9 cellular contexts compared by ENCODE assay signal in genomic region chr10:26334932-26335573, GRCh38.
A peak's percentile ranks its signal among the peaks of the same experiment; 100 is the strongest.
DNase-seq lines count a peak whose midpoint lies in the region; ATAC-seq, FAIRE-seq and TF ChIP-seq lines count a peak whose summit lies in the region.
"Had no signal": no experiment of that assay in that cellular context is flagged by ENCODE, and none has a peak within 500 bp of the region (broad histone marks: within the 10 kb centered on the region; RNA-seq: fewer than 3 reads in every experiment).

No MANE protein-coding gene starts in this region.

- no peak for TF ChIP-seq POLR2A in HepG2 (IDR thresholded peaks at IDR 0.05; ENCODE audit: insufficient read depth in 1 of 2, low read depth in 2 of 2, low read length in 2 of 2)

- TF ChIP-seq EP300 in HepG2 (IDR thresholded peaks at IDR 0.05; ENCODE audit: low read depth in 2 of 2, low read length in 2 of 2): no peak
- no peak for TF ChIP-seq EP300 in HepG2 (CRISPR knock-in tag; IDR thresholded peaks at IDR 0.05; ENCODE audit: borderline replicate concordance)

- H2AFZ ChIP-seq in HepG2 (ENCODE audit: low read length): no peak overlapping the region

- in situ Hi-C loops in HepG2 (cut with HindIII; ENCODE audit: extremely low pct_ligation_motif_present, low pct_unique_long_range_greater_than_20kb): loop anchor here (5.0 to 25.0 kb wide), 3 partner anchors 227 to 1027 kb away; no protein-coding TSS in a partner anchor

- no peak overlapping the region for H3K27ac Mint-ChIP-seq in activated B cell treated with CpG ODN at 0.5 μM for 24 hours

- no peak overlapping the region for H3K9ac ChIP-seq in HepG2 (ENCODE audit: insufficient read depth, low read depth, low read length)

- peak overlapping the region; percentile 18; the same call in 1 of the 2 replicates for H3K4me3 ChIP-seq in AG09309 (ENCODE audit: control insufficient read depth, low read depth, low read length)
- no peak overlapping the region for H3K4me3 ChIP-seq in HepG2 (replicated peaks in 1 of 3; ENCODE audit: insufficient read depth in 1 of 3, low read depth in 2 of 3, low read length in 3 of 3)

- peaks cover 0 to 4% of the 10 kb centered on the region in 2 experiments; a peak in 1 of 5 replicates for H3K27me3 ChIP-seq in HepG2 (ENCODE audit: control insufficient read depth in 1 of 2, insufficient read depth in 2 of 2, low read length in 2 of 2)

- H3K4me2 ChIP-seq in HepG2 (ENCODE audit: low read depth, low read length): peak overlapping the region; percentile 50

- H3K79me2 ChIP-seq in HepG2 (ENCODE audit: insufficient read depth, low read length): no peaks in the 10 kb centered on the region

- TF ChIP-seq RAD21 in HepG2 (CRISPR knock-in tag; IDR thresholded peaks at IDR 0.05): peak; percentile 78

- no peaks in the 10 kb centered on the region for H3K36me3 ChIP-seq in HepG2 (replicated peaks in 1 of 2; ENCODE audit: control insufficient read depth in 1 of 2, insufficient read depth in 2 of 2, low read length in 2 of 2)

- no peaks in the 10 kb centered on the region for H3K27me3 Mint-ChIP-seq in activated B cell treated with CpG ODN at 0.5 μM for 24 hours

- CTCF ChIA-PET in activated B cell treated with CpG ODN at 0.5 μM for 24 hours (lab: Charles Lee): interaction anchor here (0.6 to 4.1 kb wide), 18 partner anchors 14 to 888 kb away, joined by 3 to 67 read pairs (median 4); no protein-coding TSS in a partner anchor
- CTCF ChIA-PET in HepG2 (lab: Yijun Ruan, JAX; ENCODE audit: low intra/inter-chr PET ratio, low total read pairs): interaction anchor here (1.1 to 2.9 kb wide), 2 partner anchors 221 to 1025 kb away, joined by 3 to 40 read pairs; no protein-coding TSS in a partner anchor

- POLR2A ChIA-PET in activated B cell treated with CpG ODN at 0.5 μM for 24 hours (lab: Charles Lee) (interaction anchor here (1.0 to 1.4 kb wide), 4 partner anchors 103 to 391 kb away, joined by 3 to 6 read pairs (median 4); partner anchors contain the start of gene APBB1IP), HepG2 (lab: Yijun Ruan, JAX) (no interaction called here)

- FAIRE-seq in HepG2 (lab: Jason Lieb, UNC): peak; percentile 77
- FAIRE-seq: TTC549 had no signal

- peaks cover 5% of the 10 kb centered on the region for H3K4me1 ChIP-seq in HepG2 (ENCODE audit: insufficient read depth, low read length)

- H3K9me3 Mint-ChIP-seq in activated B cell treated with CpG ODN at 0.5 μM for 24 hours: peaks cover 6% of the 10 kb centered on the region

- H3K4me1 Mint-ChIP-seq in activated B cell treated with CpG ODN at 0.5 μM for 24 hours: peaks cover 9% of the 10 kb centered on the region

- ATAC-seq in GM18520 (IDR thresholded peaks at IDR 0.05; ENCODE audit: unreplicated experiment) (peak; percentile 80), HG03045 (IDR thresholded peaks at IDR 0.05; ENCODE audit: unreplicated experiment) (peak; percentile 86), activated B cell treated with CpG ODN at 0.5 μM for 24 hours (ENCODE audit: low read depth) (peak; percentile 92), HepG2 (peak; percentile 88)

- H3K9me3 ChIP-seq in HepG2 (ENCODE audit: low read length): no peaks in the 10 kb centered on the region

- H4K20me1 ChIP-seq in HepG2 (ENCODE audit: insufficient read depth, low read length): no peaks in the 10 kb centered on the region

- 1% methylated on average over 6 of the region's 7 CpGs for WGBS in HepG2 (ENCODE audit: low lambda C conversion rate)

- H3K27ac ChIP-seq in HepG2 (ENCODE audit: extremely low read length, insufficient read depth, low read length): no peak overlapping the region

- BruUV-seq in HepG2 (replicated peaks; lab: Mats Ljungman, UMichigan): no TSS peak

- H3K36me3 Mint-ChIP-seq in activated B cell treated with CpG ODN at 0.5 μM for 24 hours (ENCODE audit: low read depth): no peaks in the 10 kb centered on the region

- peak; percentile 38 for DNase-seq in AG09309 (ENCODE audit: low read depth)
- peak; percentile 68 for DNase-seq in NCI-H2171 treated with DMSO at 0.1 percent for 48 hours (lab: John Stamatoyannopoulos, UW)
- DNase-seq in activated B cell treated with CpG ODN at 0.5 μM for 24 hours: peak; percentile 45
- DNase-seq in cerebellar cortex (ENCODE audit: low spot score): peak; percentile 36
- DNase-seq in HepG2 (ENCODE audit: low spot score): peak; percentile 50
- DNase-seq in stimulated activated CD8-positive, alpha-beta memory T cell treated with anti-CD3 and anti-CD28 coated beads, Interleukin-12 subunit alpha, Interleukin-12 subunit beta, amount 100 ng/mL, for 1 hour (ENCODE audit: low read depth): peak; percentile 51

- intact Hi-C loops in activated B cell treated with CpG ODN at 0.5 μM for 24 hours (cut with micrococcal nuclease) (loop anchor here (1.0 to 10.0 kb wide), 9 partner anchors 103 to 1027 kb away; partner anchors contain the start of genes APBB1IP and PDSS1), HepG2 (cut with micrococcal nuclease; ENCODE audit: unreplicated experiment) (loop anchor here (1.0 to 5.0 kb wide), 2 partner anchors 222 to 392 kb away; no protein-coding TSS in a partner anchor)

- H3K4me3 Mint-ChIP-seq in activated B cell treated with CpG ODN at 0.5 μM for 24 hours: peak overlapping the region; percentile 82

- TF ChIP-seq CTCF in AG09309 (IDR thresholded peaks at IDR 0.05; ENCODE audit: control insufficient read depth, insufficient read depth, low read depth, low read length, missing control alignments) (peak; percentile 87), activated B cell treated with CpG ODN at 0.5 μM for 24 hours (IDR thresholded peaks at IDR 0.05) (peak; percentile 89), HepG2 (CRISPR knock-in tag; IDR thresholded peaks at IDR 0.05) (peak; percentile 90)

TF ChIP-seq in HepG2, 621 proteins besides CTCF, POLR2A, EP300 and RAD21:
- no peak for TF ChIP-seq AHDC1 (CRISPR knock-in tag; IDR thresholded peaks at IDR 0.05; ENCODE audit: borderline replicate concordance)
- TF ChIP-seq PITX1 (CRISPR knock-in tag; IDR thresholded peaks at IDR 0.05): 0 out of 2 replicates have a peak, but pooled peaks have one; percentile 19
- no peak for TF ChIP-seq TGIF2 (CRISPR knock-in tag; IDR thresholded peaks at IDR 0.05)
- TF ChIP-seq LCORL (IDR thresholded peaks at IDR 0.05): no peak
- 0 out of 2 replicates have a peak, but pooled peaks have one; percentile 16 for TF ChIP-seq LCORL (CRISPR knock-in tag; IDR thresholded peaks at IDR 0.05)
- no peak for TF ChIP-seq ZNF740 (CRISPR knock-in tag; IDR thresholded peaks at IDR 0.05)
- peak; percentile 94 for TF ChIP-seq SMC3 (IDR thresholded peaks at IDR 0.05; ENCODE audit: low read length)
- TF ChIP-seq STAG1 (CRISPR knock-in tag; IDR thresholded peaks at IDR 0.05): peak; percentile 93
- TF ChIP-seq RARG (CRISPR knock-in tag; IDR thresholded peaks at IDR 0.05; ENCODE audit: low read depth): no peak
- TF ChIP-seq KLF16 (CRISPR knock-in tag; IDR thresholded peaks at IDR 0.05): 0 out of 4 replicates have a peak, but pooled peaks of 1 of the 2 experiments have one; percentile 22
- TF ChIP-seq ZNF160 (CRISPR knock-in tag; IDR thresholded peaks at IDR 0.05): peak; percentile 84; the same call in 1 of the 2 replicates
- no peak for TF ChIP-seq NFKBIZ (CRISPR knock-in tag; IDR thresholded peaks at IDR 0.05)
TF ChIP-seq in HepG2: peak in this region for 6.
